Comparison of ENCODE assay signal across 10 cellular contexts in the genomic region with DNA sequence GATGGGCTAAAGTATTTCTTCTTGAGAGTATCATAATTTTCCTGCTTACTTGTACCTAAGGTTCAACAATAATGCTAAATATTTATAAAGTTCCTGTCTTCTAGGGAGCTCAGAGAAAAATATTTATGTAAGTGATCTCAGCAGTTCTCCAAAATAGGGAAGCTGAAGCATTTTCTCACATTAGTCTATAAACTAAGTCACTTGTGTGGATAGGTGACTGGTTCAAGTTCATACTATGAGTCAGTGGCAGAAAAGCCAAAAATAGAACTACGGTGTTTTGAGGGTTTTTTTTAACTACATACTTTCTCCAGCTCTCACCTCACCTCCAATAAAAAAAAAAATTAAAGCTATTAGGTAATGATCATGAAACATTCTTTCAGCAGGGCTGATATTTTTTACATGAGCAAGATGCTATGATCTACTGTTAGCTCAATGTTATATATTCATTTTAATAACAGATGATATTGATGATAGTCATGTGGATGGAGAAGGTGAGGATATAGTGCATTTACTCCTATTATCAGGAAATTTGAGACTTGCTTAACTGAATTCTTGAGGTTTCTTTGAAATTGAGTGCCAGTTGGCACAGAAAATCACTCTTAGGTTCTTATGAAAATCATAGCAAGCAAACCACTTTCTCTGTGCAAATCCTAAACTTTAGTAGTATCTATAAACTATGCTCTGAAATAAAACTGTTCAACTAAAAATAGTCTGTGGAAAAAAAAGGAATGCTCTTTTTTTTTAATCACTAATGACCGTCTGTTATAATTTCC. TPM values are rescaled to one million over a fixed set of nuclear protein-coding genes. Genes with fewer than 3 reads are reported as not detected.
DNase-seq lines count a peak whose midpoint lies in the region; ATAC-seq and TF ChIP-seq lines count a peak whose summit lies in the region.
"Had no signal": no experiment of that assay in that cellular context is flagged by ENCODE, and none has a peak within 500 bp of the region (broad histone marks: within the 10 kb centered on the region; RNA-seq: fewer than 3 reads in every experiment).

No MANE protein-coding gene starts in this region.

- no peak overlapping the region for H3K4me3 ChIP-seq in SK-N-SH (ENCODE audit: low read depth in 2 of 2, low read length in 1 of 2)
- H3K4me3 ChIP-seq in MM.1S (ENCODE audit: low read length), result no peak overlapping the region
- H3K4me3 ChIP-seq in MG63, result no peak overlapping the region

- H3K9me3 ChIP-seq in SK-N-SH (no peaks in the 10 kb centered on the region), MM.1S (replicated peaks; ENCODE audit: insufficient read depth, low read length) (no peaks in the 10 kb centered on the region), MG63 (no peaks in the 10 kb centered on the region)

- no peaks in the 10 kb centered on the region for H3K4me1 Mint-ChIP-seq in progenitor cell of endocrine pancreas (ENCODE audit: low read depth)

- TF ChIP-seq EP300 in SK-N-SH (IDR thresholded peaks at IDR 0.05; ENCODE audit: borderline replicate concordance in 1 of 2, low read depth in 1 of 2, low read length in 1 of 2), result no peak

- H3K27me3 ChIP-seq in SK-N-SH (ENCODE audit: insufficient read depth) (peaks cover 20% of the 10 kb centered on the region; the same call in 1 of the 2 replicates), MM.1S (replicated peaks; ENCODE audit: insufficient read depth, low read length) (no peaks in the 10 kb centered on the region), MG63 (no peaks in the 10 kb centered on the region)

- no peaks in the 10 kb centered on the region for H3K36me3 ChIP-seq in SK-N-SH (replicated peaks in 1 of 2; ENCODE audit: control insufficient read depth in 1 of 2, insufficient read depth in 2 of 2, low read length in 1 of 2)
- no peaks in the 10 kb centered on the region for H3K36me3 ChIP-seq in MM.1S (replicated peaks; ENCODE audit: insufficient read depth, low read length)
- no peaks in the 10 kb centered on the region for H3K36me3 ChIP-seq in MG63

- H4K20me1 ChIP-seq in SK-N-SH (ENCODE audit: insufficient read depth) (no peaks in the 10 kb centered on the region), MM.1S (ENCODE audit: insufficient read depth, low read length) (no peaks in the 10 kb centered on the region)

- 9% methylated on average over 2 of the region's 2 CpGs for WGBS in SK-N-SH (ENCODE audit: low lambda C conversion rate)

- no peak for TF ChIP-seq CTCF in SK-N-SH (IDR thresholded peaks at IDR 0.05)
- TF ChIP-seq CTCF in MM.1S (IDR thresholded peaks at IDR 0.05; ENCODE audit: low read length), result no peak
- TF ChIP-seq CTCF in progenitor cell of endocrine pancreas (IDR thresholded peaks at IDR 0.05; ENCODE audit: unreplicated experiment), result no peak

- H3K36me3 Mint-ChIP-seq in progenitor cell of endocrine pancreas (ENCODE audit: insufficient read depth), result no peaks in the 10 kb centered on the region

- peaks cover 0 to 2% of the 10 kb centered on the region in 2 experiments; a peak in 2 of 4 replicates for H3K4me1 ChIP-seq in SK-N-SH (ENCODE audit: control insufficient read depth in 1 of 2, insufficient read depth in 2 of 2, low read depth in 1 of 2, low read length in 1 of 2)
- H3K4me1 ChIP-seq in MM.1S (ENCODE audit: low read length), result peaks cover 27% of the 10 kb centered on the region

- intact Hi-C loops in left colon (cut with DNase I, micrococcal nuclease), result no loop called here

- H2AFZ ChIP-seq in SK-N-SH (ENCODE audit: low read depth) (no peak overlapping the region), MM.1S (ENCODE audit: low read length) (no peak overlapping the region)

- peaks cover 8% of the 10 kb centered on the region for H3F3A ChIP-seq in SK-N-SH (replicated peaks; ENCODE audit: insufficient read depth)
- peaks cover 3% of the 10 kb centered on the region; the same call in 1 of the 2 replicates for H3F3A ChIP-seq in MM.1S (ENCODE audit: insufficient read depth, low read length)

- no peak overlapping the region for H3K27ac Mint-ChIP-seq in progenitor cell of endocrine pancreas
- H3K27ac Mint-ChIP-seq: dendritic cell treated with granulocyte-macrophage colony-stimulating factor and Interleukin-4, amounts not matched to agents 40 ng/mL and 50 ng/mL, for 4 days had no signal

- no peak overlapping the region for H3K4me3 Mint-ChIP-seq in progenitor cell of endocrine pancreas (ENCODE audit: low read depth)
- H3K4me3 Mint-ChIP-seq: dendritic cell treated with granulocyte-macrophage colony-stimulating factor and Interleukin-4, amounts not matched to agents 40 ng/mL and 50 ng/mL, for 4 days had no signal

- ATAC-seq in SK-N-SH treated with all-trans-retinoic acid at 6 μM for 48 hours, result no peak
- peak; percentile 40 for ATAC-seq in HG02763 (IDR thresholded peaks at IDR 0.05; ENCODE audit: unreplicated experiment)
- peak; percentile 61 for ATAC-seq in stimulated activated naive CD8-positive, alpha-beta T cell treated with anti-CD3 and anti-CD28 coated beads, Interleukin-15, Interleukin-2, amounts not matched to agents 100 U/mL and 50 U/mL, for 24 hours
- ATAC-seq in left colon, result no peak

- no peak for DNase-seq in SK-N-SH
- peak; percentile 45 for DNase-seq in MM.1S
- DNase-seq in stimulated activated naive CD8-positive, alpha-beta T cell treated with anti-CD3 and anti-CD28 coated beads, Interleukin-15, Interleukin-2, amounts not matched to agents 100 U/mL and 50 U/mL, for 24 hours, result no peak
- no peak for DNase-seq in left colon
- DNase-seq in MG63, result no peak
- no peak for DNase-seq in progenitor cell of endocrine pancreas (ENCODE audit: low spot score, unreplicated experiment)

- H3K4me2 ChIP-seq in SK-N-SH (no peak overlapping the region), MM.1S (ENCODE audit: low read depth, low read length) (peak overlapping the region; percentile 60)

- CTCF ChIA-PET in SK-N-SH (lab: Yijun Ruan, JAX), result no interaction called here

- H3K27me3 Mint-ChIP-seq in progenitor cell of endocrine pancreas, result peaks cover 43% of the 10 kb centered on the region

- H3K79me2 ChIP-seq in SK-N-SH (ENCODE audit: insufficient read depth) (peaks cover 7% of the 10 kb centered on the region; the same call in 1 of the 2 replicates), MM.1S (ENCODE audit: low read length) (no peaks in the 10 kb centered on the region)

- H3K9me3 Mint-ChIP-seq in progenitor cell of endocrine pancreas (ENCODE audit: low read depth), result no peaks in the 10 kb centered on the region
- H3K9me3 Mint-ChIP-seq: dendritic cell treated with granulocyte-macrophage colony-stimulating factor and Interleukin-4, amounts not matched to agents 40 ng/mL and 50 ng/mL, for 4 days had no signal

- no peak for TF ChIP-seq RAD21 in SK-N-SH (IDR thresholded peaks at IDR 0.05; ENCODE audit: low read length)

- H3K9ac ChIP-seq in SK-N-SH (peak overlapping the region; percentile 23; the same call in 1 of the 2 replicates), MM.1S (ENCODE audit: low read length) (no peak overlapping the region)

- H3K9me2 ChIP-seq in SK-N-SH, result no peaks in the 10 kb centered on the region
- no peaks in the 10 kb centered on the region for H3K9me2 ChIP-seq in MM.1S (replicated peaks; ENCODE audit: insufficient read depth, low read length)

- POLR2A ChIA-PET in SK-N-SH (lab: Yijun Ruan, JAX), result no interaction called here

- H3K27ac ChIP-seq in SK-N-SH (ENCODE audit: low read depth in 2 of 2, low read length in 1 of 2) (peak overlapping the region; percentile 60 to 76), MM.1S (ENCODE audit: low read length) (no peak overlapping the region)
- H3K27ac ChIP-seq: 22Rv1 had no signal

TF ChIP-seq in SK-N-SH, 30 proteins besides CTCF, POLR2A, EP300 and RAD21:
- peak; percentile 16; the same call in 1 of the 2 replicates for TF ChIP-seq TCF12 (IDR thresholded peaks at IDR 0.05)
- 0 out of 2 replicates have a peak, but pooled peaks have one; percentile 5 for TF ChIP-seq FOSL2 (IDR thresholded peaks at IDR 0.05; ENCODE audit: borderline replicate concordance, low read depth)
- TF ChIP-seq MEF2A (IDR thresholded peaks at IDR 0.05; ENCODE audit: borderline replicate concordance, low read depth), result peak; percentile 87
- no peak for TF ChIP-seq CHD2 (IDR thresholded peaks at IDR 0.05; ENCODE audit: low read length, partially characterized antibody)

TF ChIP-seq in SK-N-SH treated with all-trans-retinoic acid at 6 μM for 48 hours, 23 proteins besides CTCF, POLR2A, EP300 and RAD21:
- TF ChIP-seq ZFP30 (CRISPR knock-in tag; IDR thresholded peaks at IDR 0.05) (no peak), GLIS3 (CRISPR knock-in tag; IDR thresholded peaks at IDR 0.05) (no peak), ISL1 (CRISPR knock-in tag; IDR thresholded peaks at IDR 0.05) (no peak)
- TF ChIP-seq, protein P1, sequence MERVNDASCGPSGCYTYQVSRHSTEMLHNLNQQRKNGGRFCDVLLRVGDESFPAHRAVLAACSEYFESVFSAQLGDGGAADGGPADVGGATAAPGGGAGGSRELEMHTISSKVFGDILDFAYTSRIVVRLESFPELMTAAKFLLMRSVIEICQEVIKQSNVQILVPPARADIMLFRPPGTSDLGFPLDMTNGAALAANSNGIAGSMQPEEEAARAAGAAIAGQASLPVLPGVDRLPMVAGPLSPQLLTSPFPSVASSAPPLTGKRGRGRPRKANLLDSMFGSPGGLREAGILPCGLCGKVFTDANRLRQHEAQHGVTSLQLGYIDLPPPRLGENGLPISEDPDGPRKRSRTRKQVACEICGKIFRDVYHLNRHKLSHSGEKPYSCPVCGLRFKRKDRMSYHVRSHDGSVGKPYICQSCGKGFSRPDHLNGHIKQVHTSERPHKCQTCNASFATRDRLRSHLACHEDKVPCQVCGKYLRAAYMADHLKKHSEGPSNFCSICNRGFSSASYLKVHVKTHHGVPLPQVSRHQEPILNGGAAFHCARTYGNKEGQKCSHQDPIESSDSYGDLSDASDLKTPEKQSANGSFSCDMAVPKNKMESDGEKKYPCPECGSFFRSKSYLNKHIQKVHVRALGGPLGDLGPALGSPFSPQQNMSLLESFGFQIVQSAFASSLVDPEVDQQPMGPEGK (CRISPR knock-in tag; IDR thresholded peaks at IDR 0.05; ENCODE audit: borderline replicate concordance), result no peak

RNA-seq across cellular contexts. Expression of gene MOXD1, which starts 4.1 kb away (rescaled TPM):
- 252 and 379 TPM in 2 replicates for polyA plus RNA-seq in SK-N-SH (2012; rRNA removed)
- polyA plus RNA-seq in SK-N-SH (2012; cell fraction: cytosol; rRNA removed), result 385 and 417 TPM in 2 replicates
- polyA plus RNA-seq in SK-N-SH (2012; cell fraction: nucleus; rRNA removed), result 88.2 and 221 TPM in 2 replicates
- 1 to 10 TPM in 1 of 2 donors, under 1 TPM in 1; 0.79 to 4.2 TPM for total RNA-seq in left colon
- total RNA-seq in MG63 (2014; rRNA removed; shearing (Covaris generic); ENCODE audit: low replicate concordance), result 1.9 and 2.9 TPM in 2 replicates
- total RNA-seq in progenitor cell of endocrine pancreas, result 8.4 and 8.9 TPM in 2 replicates

Comparison
In these comparisons a context has a peak if more than half of its experiments do, and no peak if none do; other contexts are left out.
1. ATAC-seq: peak in HG02763 (single experiment) and stimulated activated naive CD8-positive, alpha-beta T cell treated with anti-CD3 and anti-CD28 coated beads, Interleukin-15, Interleukin-2, amounts not matched to agents 100 U/mL and 50 U/mL, for 24 hours (single experiment); none in SK-N-SH treated with all-trans-retinoic acid at 6 μM for 48 hours (single experiment) and left colon (single experiment).